Comparison of ENCODE assay signal across 8 cellular contexts in the genomic region with DNA sequence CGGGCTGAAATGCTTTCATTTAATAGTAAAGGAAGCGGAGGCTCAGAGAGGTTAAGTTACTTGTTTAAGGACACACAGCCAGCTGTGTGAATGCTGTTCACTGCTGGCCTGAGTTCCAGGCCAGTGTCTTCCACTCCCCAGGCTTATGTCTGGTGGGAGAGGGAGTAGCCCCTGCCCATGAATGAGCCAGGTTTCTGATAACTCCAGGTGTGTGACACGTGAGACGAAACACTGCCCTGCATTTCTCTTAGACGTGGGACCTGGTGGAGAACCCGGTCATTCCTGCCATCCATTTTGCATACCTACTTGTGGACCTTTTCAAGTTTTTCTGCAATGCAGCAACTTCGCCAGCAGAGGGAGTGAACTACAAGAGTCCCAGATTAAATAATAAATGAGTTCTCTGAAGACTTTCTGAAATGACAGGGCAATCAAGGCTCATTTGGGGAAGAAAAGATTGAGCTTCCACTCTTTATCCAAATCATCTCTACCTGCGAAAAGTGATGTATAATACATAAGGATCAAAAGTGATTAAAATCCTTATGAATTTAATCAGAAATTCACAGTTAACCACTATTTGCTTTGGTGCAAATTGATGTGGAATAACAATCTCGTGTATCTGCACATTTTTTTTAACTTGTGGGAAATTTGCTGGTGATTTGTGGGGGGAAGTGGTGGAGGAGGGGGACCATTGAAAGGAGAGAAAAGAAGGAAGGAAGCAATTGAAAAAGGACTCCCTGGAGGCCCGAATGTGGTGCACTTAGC.
DNase-seq lines count a peak whose midpoint lies in the region; ATAC-seq and TF ChIP-seq lines count a peak whose summit lies in the region.

No MANE protein-coding gene starts in this region.

- intact Hi-C loops in natural killer cell (cut with micrococcal nuclease): loop anchor here (2.0 kb wide), 1 partner anchor 729 kb away; no protein-coding TSS in a partner anchor

- DNase-seq in natural killer cell (no peak), NAMALWA (ENCODE audit: low spot score) (peak; percentile 82), SW 1271 (lab: John Stamatoyannopoulos, UW) (peak; percentile 21 to 67), cerebellar cortex (ENCODE audit: low spot score) (peak; percentile 77), left kidney (ENCODE audit: low read depth, low spot score) (peak; percentile 87)
- no peak for DNase-seq in natural killer cell treated with Interleukin-12 subunit alpha and Interleukin-12 subunit beta and Interleukin-15 and Interleukin-18, amount 100 ng/mL, for 72 hours (ENCODE audit: low spot score)
- peak; percentile 19 for DNase-seq in stimulated activated CD8-positive, alpha-beta memory T cell treated with anti-CD3 and anti-CD28 coated beads, Interleukin-12 subunit alpha, Interleukin-12 subunit beta, amount 100 ng/mL, for 1 hour (ENCODE audit: low read depth)

- no peak overlapping the region for H3K27ac Mint-ChIP-seq in natural killer cell
- no peak overlapping the region for H3K27ac Mint-ChIP-seq in natural killer cell treated with Interleukin-12 subunit alpha and Interleukin-12 subunit beta and Interleukin-15 and Interleukin-18, amount 100 ng/mL, for 72 hours

- TF ChIP-seq CTCF in natural killer cell (IDR thresholded peaks at IDR 0.05): peak; percentile 72

- no peaks in the 10 kb centered on the region for H3K36me3 Mint-ChIP-seq in natural killer cell
- no peaks in the 10 kb centered on the region for H3K36me3 Mint-ChIP-seq in natural killer cell treated with Interleukin-12 subunit alpha and Interleukin-12 subunit beta and Interleukin-15 and Interleukin-18, amount 100 ng/mL, for 72 hours

- H3K4me3 Mint-ChIP-seq in natural killer cell: no peak overlapping the region
- H3K4me3 Mint-ChIP-seq in natural killer cell treated with Interleukin-12 subunit alpha and Interleukin-12 subunit beta and Interleukin-15 and Interleukin-18, amount 100 ng/mL, for 72 hours: no peak overlapping the region

- H3K9me3 Mint-ChIP-seq in natural killer cell: no peaks in the 10 kb centered on the region
- H3K9me3 Mint-ChIP-seq in natural killer cell treated with Interleukin-12 subunit alpha and Interleukin-12 subunit beta and Interleukin-15 and Interleukin-18, amount 100 ng/mL, for 72 hours: no peaks in the 10 kb centered on the region

- peaks cover 10 to 18% of the 10 kb centered on the region in 2 donors for H3K27me3 Mint-ChIP-seq in natural killer cell (ENCODE audit: low read depth in 2 of 2)
- H3K27me3 Mint-ChIP-seq in natural killer cell treated with Interleukin-12 subunit alpha and Interleukin-12 subunit beta and Interleukin-15 and Interleukin-18, amount 100 ng/mL, for 72 hours: peaks cover 6 to 7% of the 10 kb centered on the region in 2 donors

- ATAC-seq in natural killer cell: peak in 2 of 3 donors; percentile 57 to 61
- ATAC-seq in natural killer cell treated with Interleukin-12 subunit alpha and Interleukin-12 subunit beta and Interleukin-15 and Interleukin-18, amount 100 ng/mL, for 72 hours: no peak
- no peak for ATAC-seq in HG03135 (IDR thresholded peaks at IDR 0.05; ENCODE audit: unreplicated experiment)

- H3K4me1 Mint-ChIP-seq in natural killer cell: no peaks in the 10 kb centered on the region
- no peaks in the 10 kb centered on the region for H3K4me1 Mint-ChIP-seq in natural killer cell treated with Interleukin-12 subunit alpha and Interleukin-12 subunit beta and Interleukin-15 and Interleukin-18, amount 100 ng/mL, for 72 hours (ENCODE audit: low read depth in 2 of 2)

Comparison
In these comparisons a context has a peak if more than half of its experiments do, and no peak if none do; other contexts are left out.
1. ATAC-seq: peak in natural killer cell (2 of 3); none in natural killer cell treated with Interleukin-12 subunit alpha and Interleukin-12 subunit beta and Interleukin-15 and Interleukin-18, amount 100 ng/mL, for 72 hours (0 of 2) and HG03135 (single experiment).
2. DNase-seq: peak in NAMALWA (single experiment), SW 1271 (2 of 2), cerebellar cortex (single experiment), left kidney (single experiment) and stimulated activated CD8-positive, alpha-beta memory T cell treated with anti-CD3 and anti-CD28 coated beads, Interleukin-12 subunit alpha, Interleukin-12 subunit beta, amount 100 ng/mL, for 1 hour (single experiment); none in natural killer cell (single experiment) and natural killer cell treated with Interleukin-12 subunit alpha and Interleukin-12 subunit beta and Interleukin-15 and Interleukin-18, amount 100 ng/mL, for 72 hours (single experiment).